In genomic region chr2:46073540-46074018, GRCh38 we compare ENCODE assay signal across 9 cellular contexts.
DNase-seq lines count a peak whose midpoint lies in the region; ATAC-seq and TF ChIP-seq lines count a peak whose summit lies in the region.
"Had no signal": no experiment of that assay in that cellular context is flagged by ENCODE, and none has a peak within 500 bp of the region (broad histone marks: within the 10 kb centered on the region; RNA-seq: fewer than 3 reads in every experiment).

No MANE protein-coding gene starts in this region.

- DNase-seq in GM23338 (ENCODE audit: low spot score) (no peak), SW 1271 (lab: John Stamatoyannopoulos, UW) (peak; percentile 84 to 96), foreskin fibroblast (peak; percentile 94 to 95), skeletal muscle cell (ENCODE audit: low read depth) (peak; percentile 87), putamen (ENCODE audit: low spot score) (no peak), ascending aorta (ENCODE audit: low spot score in 2 of 2) (no peak)
- no peak for DNase-seq in effector memory CD8-positive, alpha-beta T cell
- DNase-seq: naive B cell had no signal

- peak overlapping the region; percentile 9; the same call in 1 of the 2 replicates for H2AFZ ChIP-seq in GM23338

- no peaks in the 10 kb centered on the region for H3K79me2 ChIP-seq in GM23338 (replicated peaks; ENCODE audit: insufficient read depth)

- H3K27me3 ChIP-seq in GM23338 (ENCODE audit: insufficient read depth) (no peaks in the 10 kb centered on the region), ascending aorta (no peaks in the 10 kb centered on the region)

- H3F3A ChIP-seq in GM23338 (replicated peaks; ENCODE audit: low read depth), result no peaks in the 10 kb centered on the region

- no peaks in the 10 kb centered on the region for H3K9me3 ChIP-seq in ascending aorta

- H3K4me3 ChIP-seq in GM23338, result no peak overlapping the region
- peak overlapping the region in 1 of 2 donors; percentile 26 for H3K4me3 ChIP-seq in foreskin fibroblast (ENCODE audit: low read depth in 1 of 2, low read length in 2 of 2)
- peak overlapping the region; percentile 10 for H3K4me3 ChIP-seq in skeletal muscle cell (ENCODE audit: low read depth, low read length)
- H3K4me3 ChIP-seq in ascending aorta, result no peak overlapping the region

- H3K4me1 Mint-ChIP-seq in GM23338, result peaks cover 15% of the 10 kb centered on the region
- H3K4me1 Mint-ChIP-seq in effector memory CD8-positive, alpha-beta T cell (ENCODE audit: low read depth in 2 of 2), result peaks cover 0 to under 1% of the 10 kb centered on the region in 2 donors

- H3K4me2 ChIP-seq in GM23338, result no peak overlapping the region

- peak overlapping the region; percentile 26; the same call in 1 of the 2 replicates for H3K27ac Mint-ChIP-seq in GM23338
- H3K27ac Mint-ChIP-seq in effector memory CD8-positive, alpha-beta T cell, result no peak overlapping the region
- H3K27ac Mint-ChIP-seq: naive B cell had no signal

- intact Hi-C loops in ascending aorta (cut with DNase I), result no loop called here

- TF ChIP-seq CTCF in GM23338 (conservative IDR thresholded peaks at IDR 0.05; ENCODE audit: low read depth in 2 of 2) (no peak), foreskin fibroblast (IDR thresholded peaks at IDR 0.05; ENCODE audit: low read depth, low read length) (no peak), ascending aorta (IDR thresholded peaks at IDR 0.05) (no peak)

- H3K27me3 Mint-ChIP-seq in GM23338 (ENCODE audit: insufficient read depth, low read depth, poor library complexity), result peaks cover 2% of the 10 kb centered on the region
- H3K27me3 Mint-ChIP-seq in effector memory CD8-positive, alpha-beta T cell, result no peaks in the 10 kb centered on the region
- H3K27me3 Mint-ChIP-seq: naive B cell had no signal

- no peaks in the 10 kb centered on the region for H3K36me3 Mint-ChIP-seq in GM23338 (ENCODE audit: low read depth)
- H3K36me3 Mint-ChIP-seq in effector memory CD8-positive, alpha-beta T cell (ENCODE audit: insufficient read depth), result no peaks in the 10 kb centered on the region

- H3K36me3 ChIP-seq in GM23338 (ENCODE audit: insufficient read depth) (no peaks in the 10 kb centered on the region), ascending aorta (no peaks in the 10 kb centered on the region)

- ATAC-seq in GM23338, result no peak; the same call in 2 of the 3 replicates
- ATAC-seq in GM19455 (IDR thresholded peaks at IDR 0.05; ENCODE audit: unreplicated experiment), result no peak
- no peak for ATAC-seq in effector memory CD8-positive, alpha-beta T cell (replicated peaks)

- peaks cover 9% of the 10 kb centered on the region for H3K4me1 ChIP-seq in GM23338 (ENCODE audit: insufficient read depth)
- no peaks in the 10 kb centered on the region for H3K4me1 ChIP-seq in ascending aorta

- H3K9me2 ChIP-seq in GM23338 (ENCODE audit: insufficient read depth), result no peaks in the 10 kb centered on the region

- H3K27ac ChIP-seq in GM23338 (ENCODE audit: low read depth), result no peak overlapping the region
- no peak overlapping the region for H3K27ac ChIP-seq in ascending aorta

- no peaks in the 10 kb centered on the region for H4K20me1 ChIP-seq in GM23338 (replicated peaks; ENCODE audit: insufficient read depth)

- no peaks in the 10 kb centered on the region for H3K9me3 Mint-ChIP-seq in GM23338
- H3K9me3 Mint-ChIP-seq in effector memory CD8-positive, alpha-beta T cell, result no peaks in the 10 kb centered on the region
- H3K9me3 Mint-ChIP-seq: naive B cell had no signal

- H3K4me3 Mint-ChIP-seq in GM23338, result no peak overlapping the region
- H3K4me3 Mint-ChIP-seq in effector memory CD8-positive, alpha-beta T cell, result no peak overlapping the region

TF ChIP-seq in GM23338, 12 proteins besides CTCF, POLR2A, EP300 and RAD21:
- no peak for TF ChIP-seq ETS1 (IDR thresholded peaks at IDR 0.05)
- no peak for TF ChIP-seq ZNF114 (CRISPR knock-in tag; IDR thresholded peaks at IDR 0.05)
TF ChIP-seq in GM23338: peak in this region for 0.

Comparison
In these comparisons a context has a peak if more than half of its experiments do, and no peak if none do; other contexts are left out.
1. DNase-seq: peak in SW 1271 (2 of 2), foreskin fibroblast (2 of 2) and skeletal muscle cell (single experiment); none in GM23338 (single experiment), putamen (single experiment), ascending aorta (0 of 2) and effector memory CD8-positive, alpha-beta T cell (0 of 3).